ENCODE assay signal across 8 cellular contexts in genomic region chr6:28597217-28597835, GRCh38.
DNase-seq lines count a peak whose midpoint lies in the region; TF ChIP-seq lines count a peak whose summit lies in the region.

No MANE protein-coding gene starts in this region.

- H3K36me3 ChIP-seq in mammary epithelial cell (ENCODE audit: insufficient read depth, low read length) = no peaks in the 10 kb centered on the region
- no peaks in the 10 kb centered on the region; the same call in 1 of the 2 replicates for H3K36me3 ChIP-seq in OCI-LY7 (ENCODE audit: insufficient read depth, low read length)

- CTCF ChIA-PET in mammary epithelial cell (lab: Charles Lee; ENCODE audit: low non-redundant PET) (no interaction called here), OCI-LY7 (lab: Charles Lee; ENCODE audit: unreplicated experiment) (no interaction called here)

- H3K27ac ChIP-seq in 22Rv1 = peak overlapping the region; percentile 89
- peak overlapping the region; percentile 12 for H3K27ac ChIP-seq in mammary epithelial cell (ENCODE audit: insufficient read depth, low read depth, low read length)
- no peak overlapping the region for H3K27ac ChIP-seq in OCI-LY7 (ENCODE audit: low read depth, low read length, poor library complexity, severe bottlenecking)

- H3K4me1 Mint-ChIP-seq in nephron = peaks cover 7% of the 10 kb centered on the region

- peak overlapping the region in 1 of 3 experiments; percentile 27 for H3K27ac Mint-ChIP-seq in nephron

- intact Hi-C loops in mammary epithelial cell (cut with micrococcal nuclease) (loop anchor here (1.0 to 5.0 kb wide), 5 partner anchors 10 to 345 kb away; a partner anchor contains a TSS), OCI-LY7 (cut with micrococcal nuclease; ENCODE audit: unreplicated experiment) (no loop called here)

- H4K20me1 ChIP-seq in mammary epithelial cell (ENCODE audit: insufficient read depth, low read length) = no peaks in the 10 kb centered on the region
- H4K20me1 ChIP-seq in OCI-LY7 (ENCODE audit: insufficient read depth, low read length) = no peaks in the 10 kb centered on the region

- H2AFZ ChIP-seq in mammary epithelial cell (ENCODE audit: low read depth, low read length) (peak overlapping the region; percentile 87), OCI-LY7 (ENCODE audit: low read length) (no peak overlapping the region)

- H3K4me2 ChIP-seq in mammary epithelial cell (ENCODE audit: insufficient read depth, low read depth, low read length) (peak overlapping the region; percentile 59), OCI-LY7 (ENCODE audit: low read length) (no peak overlapping the region)

- H3K79me2 ChIP-seq in mammary epithelial cell (ENCODE audit: insufficient read depth, low read length) = no peaks in the 10 kb centered on the region
- no peaks in the 10 kb centered on the region for H3K79me2 ChIP-seq in OCI-LY7 (ENCODE audit: insufficient read depth, low read depth, low read length)

- dilution Hi-C loops in mammary epithelial cell (cut with HindIII; ENCODE audit: low sequenced_read_pairs) = no loop called here

- peaks cover 11% of the 10 kb centered on the region for H3K27me3 Mint-ChIP-seq in nephron (ENCODE audit: low read depth)

- no peaks in the 10 kb centered on the region for H3K27me3 ChIP-seq in mammary epithelial cell (ENCODE audit: insufficient read depth, low read length)

- peak overlapping the region; percentile 70 to 74 (median 74) for H3K4me3 Mint-ChIP-seq in nephron

- TF ChIP-seq CTCF in 22Rv1 (IDR thresholded peaks at IDR 0.05) = no peak
- TF ChIP-seq CTCF in GM12864 (IDR thresholded peaks at IDR 0.05; ENCODE audit: low read depth, low read length, missing control alignments) = no peak
- TF ChIP-seq CTCF in mammary epithelial cell (conservative IDR thresholded peaks at IDR 0.05 in 1 of 2, IDR thresholded peaks at IDR 0.05 in 1 of 2; ENCODE audit: extremely low read depth in 1 of 2, insufficient read depth in 1 of 2, low read depth in 1 of 2, low read length in 2 of 2) = no peak
- TF ChIP-seq CTCF in nephron (IDR thresholded peaks at IDR 0.05; ENCODE audit: unreplicated experiment in 3 of 3) = no peak
- TF ChIP-seq CTCF in OCI-LY7 (conservative IDR thresholded peaks at IDR 0.05; ENCODE audit: low read length) = no peak

- H3K4me1 ChIP-seq in mammary epithelial cell (ENCODE audit: insufficient read depth, low read length) (no peaks in the 10 kb centered on the region), OCI-LY7 (ENCODE audit: insufficient read depth, low read length, poor library complexity, severe bottlenecking) (no peaks in the 10 kb centered on the region)

- H3K9ac ChIP-seq in mammary epithelial cell (ENCODE audit: insufficient read depth, low read length) = peak overlapping the region; percentile 12

- BruUV-seq in mammary epithelial cell (replicated peaks; lab: Mats Ljungman, UMichigan) (no TSS peak), OCI-LY7 (replicated peaks; lab: Mats Ljungman, UMichigan) (no TSS peak)

- H3K4me3 ChIP-seq in GM12864 (ENCODE audit: low read depth, low read length) (peak overlapping the region; percentile 2; the same call in 1 of the 2 replicates), mammary epithelial cell (replicated peaks in 1 of 3; ENCODE audit: insufficient read depth in 1 of 3, low read depth in 2 of 3, low read length in 3 of 3) (peak overlapping the region; percentile 46 to 56 (median 50)), OCI-LY7 (ENCODE audit: low read depth, low read length, poor library complexity, severe bottlenecking) (no peak overlapping the region)

- H3K9me3 ChIP-seq in mammary epithelial cell (replicated peaks; ENCODE audit: insufficient read depth, low read length) = no peaks in the 10 kb centered on the region
- 0 out of 2 replicates have a peak, but pooled peaks cover 5% of the 10 kb centered on the region for H3K9me3 ChIP-seq in OCI-LY7 (ENCODE audit: low read length)

- in situ Hi-C loops in mammary epithelial cell (cut with MboI; ENCODE audit: low sequenced_read_pairs in 2 of 2) = no loop called here

- POLR2A ChIA-PET in OCI-LY7 (lab: Charles Lee) = interaction anchor here (0.7 kb wide), 1 partner anchor 9 kb away, joined by 3 read pairs; no protein-coding TSS in a partner anchor

- H3K36me3 Mint-ChIP-seq in nephron (ENCODE audit: low read depth) = no peaks in the 10 kb centered on the region

- H3K9me2 ChIP-seq in OCI-LY7 (ENCODE audit: insufficient read depth, low read length) = no peaks in the 10 kb centered on the region

- DNase-seq in GM12864 (ENCODE audit: low read depth) = no peak
- peak; percentile 88 for DNase-seq in NCI-H748 (lab: John Stamatoyannopoulos, UW; ENCODE audit: unreplicated experiment)
- peak; percentile 79 for DNase-seq in mammary epithelial cell
- no peak for DNase-seq in GOT3 (lab: John Stamatoyannopoulos, UW)
- DNase-seq in OCI-LY7 (ENCODE audit: low spot score) = no peak
- no peak for DNase-seq in activated effector memory CD4-positive, alpha-beta T cell treated with anti-CD3 and anti-CD28 coated beads, Interleukin-2, amount 50 U/mL, for 16 hours

- WGBS in mammary epithelial cell (ENCODE audit: low coverage, missing lambda C conversion rate) = 16% methylated on average over 18 of the region's 18 CpGs

- peaks cover 6% of the 10 kb centered on the region for H3K9me3 Mint-ChIP-seq in nephron

Comparison
In these comparisons a context has a peak if more than half of its experiments do, and no peak if none do; other contexts are left out.
1. DNase-seq: peak in NCI-H748 (single experiment) and mammary epithelial cell (single experiment); none in GM12864 (single experiment), GOT3 (single experiment), OCI-LY7 (single experiment) and activated effector memory CD4-positive, alpha-beta T cell treated with anti-CD3 and anti-CD28 coated beads, Interleukin-2, amount 50 U/mL, for 16 hours (single experiment).